In the genomic region with DNA sequence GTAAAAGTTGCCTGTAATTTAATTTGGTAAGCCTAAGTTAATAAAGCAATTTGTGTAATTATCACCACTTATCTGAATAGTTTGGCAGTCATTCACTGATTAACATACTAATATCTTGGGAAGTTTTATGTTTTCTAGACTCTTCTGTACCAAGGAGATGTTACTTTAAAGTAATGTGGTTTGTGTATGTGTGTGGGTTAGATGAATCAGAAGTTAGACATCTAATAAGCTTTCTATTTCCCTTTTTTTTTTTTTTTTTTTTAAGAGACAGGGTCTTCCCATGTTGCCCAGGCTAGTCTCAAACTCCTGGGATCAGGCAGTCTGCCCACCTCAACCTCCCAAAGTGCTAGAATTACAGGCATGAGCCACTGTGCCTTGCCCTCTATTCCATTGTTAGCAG, we compare ENCODE assay signal across 1 cellular context.
A peak's percentile ranks its signal among the peaks of the same experiment; 100 is the strongest.
TF ChIP-seq lines count a peak whose summit lies in the region.

No MANE protein-coding gene starts in this region.

TF ChIP-seq in SK-N-SH treated with all-trans-retinoic acid at 6 μM for 48 hours, 23 proteins besides CTCF, POLR2A, EP300 and RAD21 (continued from another document):
- TF ChIP-seq OSR1 (CRISPR knock-in tag; IDR thresholded peaks at IDR 0.05): no peak
- TF ChIP-seq, protein P1, sequence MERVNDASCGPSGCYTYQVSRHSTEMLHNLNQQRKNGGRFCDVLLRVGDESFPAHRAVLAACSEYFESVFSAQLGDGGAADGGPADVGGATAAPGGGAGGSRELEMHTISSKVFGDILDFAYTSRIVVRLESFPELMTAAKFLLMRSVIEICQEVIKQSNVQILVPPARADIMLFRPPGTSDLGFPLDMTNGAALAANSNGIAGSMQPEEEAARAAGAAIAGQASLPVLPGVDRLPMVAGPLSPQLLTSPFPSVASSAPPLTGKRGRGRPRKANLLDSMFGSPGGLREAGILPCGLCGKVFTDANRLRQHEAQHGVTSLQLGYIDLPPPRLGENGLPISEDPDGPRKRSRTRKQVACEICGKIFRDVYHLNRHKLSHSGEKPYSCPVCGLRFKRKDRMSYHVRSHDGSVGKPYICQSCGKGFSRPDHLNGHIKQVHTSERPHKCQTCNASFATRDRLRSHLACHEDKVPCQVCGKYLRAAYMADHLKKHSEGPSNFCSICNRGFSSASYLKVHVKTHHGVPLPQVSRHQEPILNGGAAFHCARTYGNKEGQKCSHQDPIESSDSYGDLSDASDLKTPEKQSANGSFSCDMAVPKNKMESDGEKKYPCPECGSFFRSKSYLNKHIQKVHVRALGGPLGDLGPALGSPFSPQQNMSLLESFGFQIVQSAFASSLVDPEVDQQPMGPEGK (CRISPR knock-in tag; IDR thresholded peaks at IDR 0.05; ENCODE audit: borderline replicate concordance): peak; percentile 30; the same call in 1 of the 2 replicates
